In genomic region chr13:104408733-104409132, GRCh38 we compare ENCODE assay signal across 14 cellular contexts.
"Had no signal": no experiment of that assay in that cellular context is flagged by ENCODE, and none has a peak within 500 bp of the region (broad histone marks: within the 10 kb centered on the region; RNA-seq: fewer than 3 reads in every experiment).

No MANE protein-coding gene starts in this region.

- ATAC-seq: activated T-helper 17 cell treated with anti-CD3 and anti-CD28 coated beads, Interleukin-2, amount 50 U/mL, for 72 hours; left lung; mucosa of descending colon; naive thymus-derived CD4-positive, alpha-beta T cell; stimulated activated effector memory CD8-positive, alpha-beta T cell treated with anti-CD3 and anti-CD28 coated beads, Interleukin-12 subunit alpha, Interleukin-12 subunit beta, amount 100 ng/mL, for 72 hours had no signal

- H3K79me2 ChIP-seq: parathyroid adenoma had no signal

- H3K9me3 ChIP-seq: left lung, mucosa of descending colon had no signal

- DNase-seq: activated CD4-positive, alpha-beta T cell treated with anti-CD3 and anti-CD28 coated beads for 1 hour; activated CD4-positive, alpha-beta T cell treated with anti-CD3 and anti-CD28 coated beads, Interleukin-2, amount 50 U/mL, for 4 hours; activated naive CD4-positive, alpha-beta T cell treated with Interleukin-2 at 50 U/mL for 16 hours; activated T-cell treated with anti-CD3 and anti-CD28 coated beads for 4 hours; cortex of kidney; hippocampal formation; kidney; left lung; mucosa of descending colon; naive thymus-derived CD4-positive, alpha-beta T cell; T-helper 1 cell had no signal

- H3K4me1 ChIP-seq: left lung, parathyroid adenoma had no signal

- H2AFZ ChIP-seq: parathyroid adenoma had no signal

- H3K36me3 ChIP-seq: left lung had no signal

- H3K4me3 ChIP-seq: left lung, mucosa of descending colon had no signal

- H3K9ac ChIP-seq: parathyroid adenoma had no signal

- H3K27ac ChIP-seq: left lung, parathyroid adenoma had no signal

- H3K27me3 ChIP-seq: left lung had no signal
